In genomic region chr4:20825493-20825892, GRCh38 we compare ENCODE assay signal across 31 cellular contexts.
"Had no signal": no experiment of that assay in that cellular context is flagged by ENCODE, and none has a peak within 500 bp of the region (broad histone marks: within the 10 kb centered on the region; RNA-seq: fewer than 3 reads in every experiment).

No MANE protein-coding gene starts in this region.

- H3K9me3 Mint-ChIP-seq: activated T-helper 1 cell treated with anti-CD3 and anti-CD28 coated beads, Interleukin-12 subunit alpha, Interleukin-12 subunit beta, Interleukin-2, Interleukin-4 antibody, amounts not matched to agents 30 ng/mL and 10 ng/mL and 1 ng/mL, durations not matched to agents 14 hours and 24 hours and 36 hours; nephron had no signal

- H3K27me3 ChIP-seq: adrenal gland, body of pancreas, dorsolateral prefrontal cortex, esophagus muscularis mucosa, neutrophil, pancreas, spleen had no signal

- DNase-seq: activated CD4-positive, alpha-beta memory T cell treated with anti-CD3 and anti-CD28 coated beads for 36 hours; activated CD4-positive, alpha-beta T cell treated with anti-CD3 and anti-CD28 coated beads for 48 hours; activated CD8-positive, alpha-beta memory T cell treated with anti-CD3 and anti-CD28 coated beads, Interleukin-2, amount 50 U/mL, for 4 hours; activated effector memory CD4-positive, alpha-beta T cell treated with anti-CD3 and anti-CD28 coated beads, Interleukin-2, amount 50 U/mL, for 16 hours; activated naive CD4-positive, alpha-beta T cell treated with anti-CD3 and anti-CD28 coated beads for 36 hours; activated naive CD8-positive, alpha-beta T cell treated with anti-CD3 and anti-CD28 coated beads for 36 hours; activated T-cell treated with anti-CD3 and anti-CD28 coated beads, Interleukin-2, amount 50 U/mL, for 1 hour; adrenal gland; aorta; body of pancreas; dorsolateral prefrontal cortex; effector memory CD4-positive, alpha-beta T cell; foreskin melanocyte; left ventricle myocardium inferior; mesendoderm; pancreas; right cardiac atrium; spleen; stimulated activated naive CD4-positive, alpha-beta T cell treated with Interleukin-2 at 50 U/mL for 16 hours; SW 1271; T-helper 9 cell had no signal

- H3K4me3 Mint-ChIP-seq: activated CD4-positive, alpha-beta memory T cell treated with anti-CD3 and anti-CD28 coated beads for 36 hours; activated naive CD4-positive, alpha-beta T cell treated with anti-CD3 and anti-CD28 coated beads for 36 hours; activated naive CD8-positive, alpha-beta T cell treated with anti-CD3 and anti-CD28 coated beads for 36 hours; activated T-helper 1 cell treated with anti-CD3 and anti-CD28 coated beads, Interleukin-12 subunit alpha, Interleukin-12 subunit beta, Interleukin-2, Interleukin-4 antibody, amounts not matched to agents 30 ng/mL and 10 ng/mL and 1 ng/mL, durations not matched to agents 14 hours and 24 hours and 36 hours; nephron; T-helper 1 cell treated with Interleukin-12 subunit alpha and Interleukin-12 subunit beta and Interleukin-4 antibody, amounts not matched to agents 30 μg/mL and 1 μg/mL, for 36 hours had no signal

- H3K27ac ChIP-seq: adrenal gland, body of pancreas, coronary artery, dorsolateral prefrontal cortex, esophagus muscularis mucosa, left ventricle myocardium inferior, neutrophil, pancreas, prostate gland, spleen, thoracic aorta, VCaP had no signal

- H3K36me3 ChIP-seq: adrenal gland, esophagus muscularis mucosa, left ventricle myocardium inferior, neutrophil, pancreas, prostate gland, spleen, thoracic aorta had no signal

- H3K4me1 ChIP-seq: adrenal gland, body of pancreas, esophagus muscularis mucosa, left ventricle myocardium inferior, pancreas, prostate gland, spleen had no signal

- H3K9me3 ChIP-seq: adrenal gland, body of pancreas, esophagus muscularis mucosa, neutrophil, pancreas, prostate gland, spleen, thoracic aorta had no signal

- H3K4me3 ChIP-seq: adrenal gland, body of pancreas, coronary artery, dorsolateral prefrontal cortex, esophagus muscularis mucosa, left ventricle myocardium inferior, lung, pancreas, prostate gland, spleen, thoracic aorta had no signal

- H3K4me1 Mint-ChIP-seq: activated naive CD8-positive, alpha-beta T cell treated with anti-CD3 and anti-CD28 coated beads for 36 hours; nephron had no signal

- ATAC-seq: body of pancreas, pancreas, right cardiac atrium had no signal

- H3K27ac Mint-ChIP-seq: activated CD4-positive, alpha-beta memory T cell treated with anti-CD3 and anti-CD28 coated beads for 36 hours; activated naive CD4-positive, alpha-beta T cell treated with anti-CD3 and anti-CD28 coated beads for 36 hours; activated naive CD8-positive, alpha-beta T cell treated with anti-CD3 and anti-CD28 coated beads for 36 hours; activated T-helper 1 cell treated with anti-CD3 and anti-CD28 coated beads, Interleukin-12 subunit alpha, Interleukin-12 subunit beta, Interleukin-2, Interleukin-4 antibody, amounts not matched to agents 30 ng/mL and 10 ng/mL and 1 ng/mL, durations not matched to agents 14 hours and 24 hours and 36 hours; nephron; T-helper 1 cell treated with Interleukin-12 subunit alpha and Interleukin-12 subunit beta and Interleukin-4 antibody, amounts not matched to agents 30 μg/mL and 1 μg/mL, for 36 hours had no signal

- H3K36me3 Mint-ChIP-seq: activated CD4-positive, alpha-beta memory T cell treated with anti-CD3 and anti-CD28 coated beads for 36 hours; activated naive CD8-positive, alpha-beta T cell treated with anti-CD3 and anti-CD28 coated beads for 36 hours had no signal

- H3K27me3 Mint-ChIP-seq: activated CD4-positive, alpha-beta memory T cell treated with anti-CD3 and anti-CD28 coated beads for 36 hours; activated naive CD8-positive, alpha-beta T cell treated with anti-CD3 and anti-CD28 coated beads for 36 hours had no signal
